ENCODE assay signal across 16 cellular contexts in the genomic region with DNA sequence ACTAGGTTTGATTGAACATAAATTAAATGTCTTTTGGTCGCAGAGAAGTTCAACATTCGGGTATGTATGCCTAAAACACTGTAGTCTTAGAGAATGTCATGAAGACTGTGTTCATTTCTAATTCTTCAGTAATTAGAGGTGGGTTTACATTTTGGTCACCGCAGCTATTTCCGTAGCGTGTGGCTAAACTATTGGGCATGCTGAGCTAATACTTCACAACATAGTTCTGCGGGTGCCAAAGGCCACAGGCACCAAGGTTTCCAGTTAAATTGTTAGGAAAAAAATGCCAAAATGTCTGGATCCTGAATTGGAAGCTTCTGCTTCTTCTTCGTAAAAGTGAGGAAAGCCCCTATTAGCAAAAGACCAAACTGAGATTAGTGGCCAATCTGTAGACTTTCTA. TPM values are rescaled to one million over a fixed set of nuclear protein-coding genes. Genes with fewer than 3 reads are reported as not detected.
DNase-seq lines count a peak whose midpoint lies in the region; ATAC-seq, FAIRE-seq and TF ChIP-seq lines count a peak whose summit lies in the region.
"Had no signal": no experiment of that assay in that cellular context is flagged by ENCODE, and none has a peak within 500 bp of the region (broad histone marks: within the 10 kb centered on the region; RNA-seq: fewer than 3 reads in every experiment).

No MANE protein-coding gene starts in this region.

- H3K9me3 ChIP-seq in osteoblast (ENCODE audit: low read depth, low read length): no peaks in the 10 kb centered on the region
- H3K9me3 ChIP-seq: SK-N-SH had no signal

- H2AFZ ChIP-seq in osteoblast (ENCODE audit: low read length): no peak overlapping the region

- no peak overlapping the region for H3K27ac Mint-ChIP-seq in activated naive CD4-positive, alpha-beta T cell treated with anti-CD3 and anti-CD28 coated beads, Interleukin-2, amount 10 ng/mL, durations not matched to agents 7 days and 5 days
- H3K27ac Mint-ChIP-seq: CD4-positive, alpha-beta memory T cell; T-cell had no signal

- no peaks in the 10 kb centered on the region for H3K36me3 ChIP-seq in osteoblast (ENCODE audit: insufficient read depth, low read length)

- peak overlapping the region; percentile 2 for H3K27ac ChIP-seq in osteoblast (ENCODE audit: low read depth, low read length)

- H3K36me3 Mint-ChIP-seq in activated naive CD4-positive, alpha-beta T cell treated with anti-CD3 and anti-CD28 coated beads, Interleukin-2, amount 10 ng/mL, durations not matched to agents 7 days and 5 days: no peaks in the 10 kb centered on the region
- H3K36me3 Mint-ChIP-seq: CD4-positive, alpha-beta memory T cell; T-cell had no signal

- no peak for TF ChIP-seq CTCF in osteoblast (IDR thresholded peaks at IDR 0.05; ENCODE audit: extremely low read depth, low read depth, low read length)

- no peak for ATAC-seq in GM19324 (IDR thresholded peaks at IDR 0.05; ENCODE audit: low FRiP score, unreplicated experiment)
- ATAC-seq: Panc1, Right ventricle myocardium inferior, T-cell had no signal

- CTCF ChIA-PET in activated naive CD4-positive, alpha-beta T cell treated with anti-CD3 and anti-CD28 coated beads, Interleukin-2, amount 10 ng/mL, durations not matched to agents 7 days and 5 days (lab: Charles Lee): interaction anchor here (0.6 to 1.3 kb wide), 3 partner anchors 133 to 1318 kb away, joined by 3 read pairs; no protein-coding TSS in a partner anchor

- no peaks in the 10 kb centered on the region for H3K4me1 Mint-ChIP-seq in activated naive CD4-positive, alpha-beta T cell treated with anti-CD3 and anti-CD28 coated beads, Interleukin-2, amount 10 ng/mL, durations not matched to agents 7 days and 5 days
- H3K4me1 Mint-ChIP-seq: CD4-positive, alpha-beta memory T cell; T-cell had no signal

- DNase-seq in AG20443 (ENCODE audit: low spot score): peak; percentile 68
- peak; percentile 92 for DNase-seq in H4 (ENCODE audit: low spot score)
- DNase-seq in astrocyte of the hippocampus (ENCODE audit: low read depth, low spot score): peak; percentile 56
- peak; percentile 32 for DNase-seq in osteoblast (ENCODE audit: insufficient read length, low spot score, missing footprints)
- DNase-seq in D341Med (ENCODE audit: low spot score): no peak
- no peak for DNase-seq in activated naive CD4-positive, alpha-beta T cell treated with anti-CD3 and anti-CD28 coated beads, Interleukin-2, amount 10 ng/mL, durations not matched to agents 7 days and 5 days
- DNase-seq in GM12891 (ENCODE audit: insufficient read length, low spot score): no peak
- DNase-seq: GDM1 had no signal

- no peak for FAIRE-seq in GM12891 (lab: Jason Lieb, UNC)

- H3K4me3 Mint-ChIP-seq in activated naive CD4-positive, alpha-beta T cell treated with anti-CD3 and anti-CD28 coated beads, Interleukin-2, amount 10 ng/mL, durations not matched to agents 7 days and 5 days: no peak overlapping the region
- H3K4me3 Mint-ChIP-seq: CD4-positive, alpha-beta memory T cell; T-cell had no signal

- no peaks in the 10 kb centered on the region for H3K27me3 ChIP-seq in osteoblast (ENCODE audit: insufficient read depth, low read length)

- no peaks in the 10 kb centered on the region for H4K20me1 ChIP-seq in osteoblast (ENCODE audit: insufficient read depth, low read length)

- H3K4me2 ChIP-seq in osteoblast (ENCODE audit: insufficient read depth, low read length): no peak overlapping the region
- H3K4me2 ChIP-seq: SK-N-SH had no signal

- H3K9me3 Mint-ChIP-seq in activated naive CD4-positive, alpha-beta T cell treated with anti-CD3 and anti-CD28 coated beads, Interleukin-2, amount 10 ng/mL, durations not matched to agents 7 days and 5 days: no peaks in the 10 kb centered on the region
- H3K9me3 Mint-ChIP-seq: CD4-positive, alpha-beta memory T cell; T-cell had no signal

- no peaks in the 10 kb centered on the region for H3K79me2 ChIP-seq in osteoblast (ENCODE audit: insufficient read depth, low read length)

- H3K4me1 ChIP-seq in osteoblast (ENCODE audit: insufficient read depth, low read length): peaks cover 8% of the 10 kb centered on the region

- TF ChIP-seq POLR2A in GM12891 (IDR thresholded peaks at IDR 0.05; ENCODE audit: low read depth, low read length): no peak

- no peak overlapping the region for H3K4me3 ChIP-seq in osteoblast (ENCODE audit: insufficient read depth, low read length)

- no peaks in the 10 kb centered on the region for H3K27me3 Mint-ChIP-seq in activated naive CD4-positive, alpha-beta T cell treated with anti-CD3 and anti-CD28 coated beads, Interleukin-2, amount 10 ng/mL, durations not matched to agents 7 days and 5 days
- H3K27me3 Mint-ChIP-seq: CD4-positive, alpha-beta memory T cell; T-cell had no signal

TF ChIP-seq in GM12891, 5 proteins besides CTCF, POLR2A, EP300 and RAD21:
- TF ChIP-seq TAF1 (IDR thresholded peaks at IDR 0.05; ENCODE audit: low read depth, low read length): no peak
- TF ChIP-seq SPI1 (IDR thresholded peaks at IDR 0.05; ENCODE audit: low read depth, low read length): no peak
- no peak for TF ChIP-seq POLR2AphosphoS5 (IDR thresholded peaks at IDR 0.05; ENCODE audit: low read depth, low read length)
- TF ChIP-seq PAX5 (IDR thresholded peaks at IDR 0.05; ENCODE audit: insufficient read depth, low read length, severe bottlenecking): no peak
- no peak for TF ChIP-seq POU2F2 (IDR thresholded peaks at IDR 0.05; ENCODE audit: low read depth, low read length)
TF ChIP-seq in GM12891: peak in this region for 0.

RNA-seq across cellular contexts. Expression of a gene that starts 25.1 kb away (rescaled TPM):
- total RNA-seq in H4 (2014; rRNA removed; shearing (Covaris generic)): 0.04 TPM in 1 of 2 replicates, not detected in the other
- not detected in 2 replicates for total RNA-seq in osteoblast
- polyA plus RNA-seq in GM12891 (2012; ENCODE audit: low read depth, missing spikeins): not detected
- total RNA-seq: A673; CD4-positive, alpha-beta memory T cell; Right ventricle myocardium inferior; T-cell had no signal
- polyA plus RNA-seq: BJ; CD4-positive, alpha-beta memory T cell; SK-N-SH had no signal

Comparison
In these comparisons a context has a peak if more than half of its experiments do, and no peak if none do; other contexts are left out.
1. DNase-seq: peak in AG20443 (single experiment), H4 (single experiment), astrocyte of the hippocampus (single experiment) and osteoblast (single experiment); none in D341Med (single experiment), activated naive CD4-positive, alpha-beta T cell treated with anti-CD3 and anti-CD28 coated beads, Interleukin-2, amount 10 ng/mL, durations not matched to agents 7 days and 5 days (single experiment) and GM12891 (single experiment).